In genomic region chr10:88042162-88043100, GRCh38 we compare ENCODE assay signal across 1 cellular context.
TF ChIP-seq lines count a peak whose summit lies in the region.

No MANE protein-coding gene starts in this region.

TF ChIP-seq in K562, 482 proteins besides CTCF, POLR2A, EP300 and RAD21:
- no peak for TF ChIP-seq CEBPZ (IDR thresholded peaks at IDR 0.05; ENCODE audit: borderline replicate concordance, low read depth, low read length)
- peak; percentile 44; the same call in 1 of the 2 replicates for TF ChIP-seq ATF7 (IDR thresholded peaks at IDR 0.05)
- peak; percentile 85 for TF ChIP-seq SMAD4 (CRISPR knock-in tag; conservative IDR thresholded peaks at IDR 0.05)
- TF ChIP-seq L3MBTL2 (IDR thresholded peaks at IDR 0.05), result peak; percentile 63
- TF ChIP-seq ZNF41 (CRISPR knock-in tag; conservative IDR thresholded peaks at IDR 0.05), result 0 out of 2 replicates have a peak, but pooled peaks have one; percentile 5
- no peak for TF ChIP-seq ELK3 (CRISPR knock-in tag; IDR thresholded peaks at IDR 0.05)
- TF ChIP-seq, protein P1, sequence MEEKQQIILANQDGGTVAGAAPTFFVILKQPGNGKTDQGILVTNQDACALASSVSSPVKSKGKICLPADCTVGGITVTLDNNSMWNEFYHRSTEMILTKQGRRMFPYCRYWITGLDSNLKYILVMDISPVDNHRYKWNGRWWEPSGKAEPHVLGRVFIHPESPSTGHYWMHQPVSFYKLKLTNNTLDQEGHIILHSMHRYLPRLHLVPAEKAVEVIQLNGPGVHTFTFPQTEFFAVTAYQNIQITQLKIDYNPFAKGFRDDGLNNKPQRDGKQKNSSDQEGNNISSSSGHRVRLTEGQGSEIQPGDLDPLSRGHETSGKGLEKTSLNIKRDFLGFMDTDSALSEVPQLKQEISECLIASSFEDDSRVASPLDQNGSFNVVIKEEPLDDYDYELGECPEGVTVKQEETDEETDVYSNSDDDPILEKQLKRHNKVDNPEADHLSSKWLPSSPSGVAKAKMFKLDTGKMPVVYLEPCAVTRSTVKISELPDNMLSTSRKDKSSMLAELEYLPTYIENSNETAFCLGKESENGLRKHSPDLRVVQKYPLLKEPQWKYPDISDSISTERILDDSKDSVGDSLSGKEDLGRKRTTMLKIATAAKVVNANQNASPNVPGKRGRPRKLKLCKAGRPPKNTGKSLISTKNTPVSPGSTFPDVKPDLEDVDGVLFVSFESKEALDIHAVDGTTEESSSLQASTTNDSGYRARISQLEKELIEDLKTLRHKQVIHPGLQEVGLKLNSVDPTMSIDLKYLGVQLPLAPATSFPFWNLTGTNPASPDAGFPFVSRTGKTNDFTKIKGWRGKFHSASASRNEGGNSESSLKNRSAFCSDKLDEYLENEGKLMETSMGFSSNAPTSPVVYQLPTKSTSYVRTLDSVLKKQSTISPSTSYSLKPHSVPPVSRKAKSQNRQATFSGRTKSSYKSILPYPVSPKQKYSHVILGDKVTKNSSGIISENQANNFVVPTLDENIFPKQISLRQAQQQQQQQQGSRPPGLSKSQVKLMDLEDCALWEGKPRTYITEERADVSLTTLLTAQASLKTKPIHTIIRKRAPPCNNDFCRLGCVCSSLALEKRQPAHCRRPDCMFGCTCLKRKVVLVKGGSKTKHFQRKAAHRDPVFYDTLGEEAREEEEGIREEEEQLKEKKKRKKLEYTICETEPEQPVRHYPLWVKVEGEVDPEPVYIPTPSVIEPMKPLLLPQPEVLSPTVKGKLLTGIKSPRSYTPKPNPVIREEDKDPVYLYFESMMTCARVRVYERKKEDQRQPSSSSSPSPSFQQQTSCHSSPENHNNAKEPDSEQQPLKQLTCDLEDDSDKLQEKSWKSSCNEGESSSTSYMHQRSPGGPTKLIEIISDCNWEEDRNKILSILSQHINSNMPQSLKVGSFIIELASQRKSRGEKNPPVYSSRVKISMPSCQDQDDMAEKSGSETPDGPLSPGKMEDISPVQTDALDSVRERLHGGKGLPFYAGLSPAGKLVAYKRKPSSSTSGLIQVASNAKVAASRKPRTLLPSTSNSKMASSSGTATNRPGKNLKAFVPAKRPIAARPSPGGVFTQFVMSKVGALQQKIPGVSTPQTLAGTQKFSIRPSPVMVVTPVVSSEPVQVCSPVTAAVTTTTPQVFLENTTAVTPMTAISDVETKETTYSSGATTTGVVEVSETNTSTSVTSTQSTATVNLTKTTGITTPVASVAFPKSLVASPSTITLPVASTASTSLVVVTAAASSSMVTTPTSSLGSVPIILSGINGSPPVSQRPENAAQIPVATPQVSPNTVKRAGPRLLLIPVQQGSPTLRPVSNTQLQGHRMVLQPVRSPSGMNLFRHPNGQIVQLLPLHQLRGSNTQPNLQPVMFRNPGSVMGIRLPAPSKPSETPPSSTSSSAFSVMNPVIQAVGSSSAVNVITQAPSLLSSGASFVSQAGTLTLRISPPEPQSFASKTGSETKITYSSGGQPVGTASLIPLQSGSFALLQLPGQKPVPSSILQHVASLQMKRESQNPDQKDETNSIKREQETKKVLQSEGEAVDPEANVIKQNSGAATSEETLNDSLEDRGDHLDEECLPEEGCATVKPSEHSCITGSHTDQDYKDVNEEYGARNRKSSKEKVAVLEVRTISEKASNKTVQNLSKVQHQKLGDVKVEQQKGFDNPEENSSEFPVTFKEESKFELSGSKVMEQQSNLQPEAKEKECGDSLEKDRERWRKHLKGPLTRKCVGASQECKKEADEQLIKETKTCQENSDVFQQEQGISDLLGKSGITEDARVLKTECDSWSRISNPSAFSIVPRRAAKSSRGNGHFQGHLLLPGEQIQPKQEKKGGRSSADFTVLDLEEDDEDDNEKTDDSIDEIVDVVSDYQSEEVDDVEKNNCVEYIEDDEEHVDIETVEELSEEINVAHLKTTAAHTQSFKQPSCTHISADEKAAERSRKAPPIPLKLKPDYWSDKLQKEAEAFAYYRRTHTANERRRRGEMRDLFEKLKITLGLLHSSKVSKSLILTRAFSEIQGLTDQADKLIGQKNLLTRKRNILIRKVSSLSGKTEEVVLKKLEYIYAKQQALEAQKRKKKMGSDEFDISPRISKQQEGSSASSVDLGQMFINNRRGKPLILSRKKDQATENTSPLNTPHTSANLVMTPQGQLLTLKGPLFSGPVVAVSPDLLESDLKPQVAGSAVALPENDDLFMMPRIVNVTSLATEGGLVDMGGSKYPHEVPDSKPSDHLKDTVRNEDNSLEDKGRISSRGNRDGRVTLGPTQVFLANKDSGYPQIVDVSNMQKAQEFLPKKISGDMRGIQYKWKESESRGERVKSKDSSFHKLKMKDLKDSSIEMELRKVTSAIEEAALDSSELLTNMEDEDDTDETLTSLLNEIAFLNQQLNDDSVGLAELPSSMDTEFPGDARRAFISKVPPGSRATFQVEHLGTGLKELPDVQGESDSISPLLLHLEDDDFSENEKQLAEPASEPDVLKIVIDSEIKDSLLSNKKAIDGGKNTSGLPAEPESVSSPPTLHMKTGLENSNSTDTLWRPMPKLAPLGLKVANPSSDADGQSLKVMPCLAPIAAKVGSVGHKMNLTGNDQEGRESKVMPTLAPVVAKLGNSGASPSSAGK (IDR thresholded peaks at IDR 0.05), result peak; percentile 54; the same call in 1 of the 2 replicates
- TF ChIP-seq RHOXF2B (CRISPR knock-in tag; conservative IDR thresholded peaks at IDR 0.05), result no peak
- no peak for TF ChIP-seq NR2C2 (CRISPR knock-in tag; IDR thresholded peaks at IDR 0.05)
- TF ChIP-seq NR2C2 (tag; IDR thresholded peaks at IDR 0.05), result peak; percentile 19; the same call in 1 of the 2 replicates
- TF ChIP-seq JUND (IDR thresholded peaks at IDR 0.05; ENCODE audit: borderline replicate concordance, low read depth, low read length), result peak; percentile 37; the same call in 1 of the 2 replicates
- no peak for TF ChIP-seq JUND (tag; IDR thresholded peaks at IDR 0.05; ENCODE audit: borderline replicate concordance, low read depth, low read length)
